8 cellular contexts compared by ENCODE assay signal in the genomic region with DNA sequence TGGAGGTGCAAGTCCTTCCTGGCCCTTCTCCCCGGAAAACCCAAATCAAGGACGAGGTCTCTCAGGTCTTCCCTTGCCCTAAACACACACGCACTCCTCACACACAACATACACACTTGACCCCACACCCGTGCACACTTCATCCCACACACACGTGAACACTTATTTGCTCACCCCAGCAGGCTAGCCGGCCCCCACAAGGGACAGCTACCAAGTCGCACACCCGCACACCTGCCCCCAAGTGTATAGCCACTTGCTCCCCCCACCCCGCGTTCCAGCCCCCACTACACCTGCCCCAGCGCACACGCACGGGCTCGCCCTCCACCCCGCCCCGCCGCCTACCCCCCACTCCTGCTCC. TPM values are rescaled to one million over a fixed set of nuclear protein-coding genes. Genes with fewer than 3 reads are reported as not detected.
DNase-seq lines count a peak whose midpoint lies in the region; ATAC-seq and TF ChIP-seq lines count a peak whose summit lies in the region.

No MANE protein-coding gene starts in this region.

- ATAC-seq in HG03066 (IDR thresholded peaks at IDR 0.05; ENCODE audit: low read depth, unreplicated experiment) (peak; percentile 3), HG03571 (IDR thresholded peaks at IDR 0.05; ENCODE audit: unreplicated experiment) (no peak), HG03135 (IDR thresholded peaks at IDR 0.05; ENCODE audit: unreplicated experiment) (no peak)
- peak; percentile 21 for ATAC-seq in activated CD8-positive, alpha-beta memory T cell treated with anti-CD3 and anti-CD28 coated beads, Interleukin-2, amount 10 ng/mL, durations not matched to agents 7 days and 5 days

- H3K36me3 ChIP-seq in cardiac muscle cell: no peaks in the 10 kb centered on the region

- no peaks in the 10 kb centered on the region for H3K9me3 Mint-ChIP-seq in activated CD8-positive, alpha-beta memory T cell treated with anti-CD3 and anti-CD28 coated beads, Interleukin-2, amount 10 ng/mL, durations not matched to agents 7 days and 5 days (ENCODE audit: low read depth)

- CTCF ChIA-PET in activated CD8-positive, alpha-beta memory T cell treated with anti-CD3 and anti-CD28 coated beads, Interleukin-2, amount 10 ng/mL, durations not matched to agents 7 days and 5 days (lab: Charles Lee): interaction anchor here (1.4 to 2.0 kb wide), 2 partner anchors 11 to 18 kb away, joined by 3 to 6 read pairs; no protein-coding TSS in a partner anchor

- DNase-seq in activated CD8-positive, alpha-beta memory T cell treated with anti-CD3 and anti-CD28 coated beads, Interleukin-2, amount 10 ng/mL, durations not matched to agents 7 days and 5 days: peak; percentile 46
- DNase-seq in cardiac muscle cell (ENCODE audit: low read depth in 1 of 2, low spot score in 1 of 2) (no peak), retinal pigment epithelial cell (ENCODE audit: low read depth) (no peak), RKO (ENCODE audit: low spot score) (no peak)

- no peaks in the 10 kb centered on the region for H3K4me1 ChIP-seq in cardiac muscle cell (ENCODE audit: low read depth)

- H3K4me3 ChIP-seq in GM12875 (ENCODE audit: low read depth, low read length): peak overlapping the region; percentile 79
- peak overlapping the region; percentile 56 for H3K4me3 ChIP-seq in cardiac muscle cell
- peak overlapping the region; percentile 74 for H3K4me3 ChIP-seq in retinal pigment epithelial cell (ENCODE audit: low read length)

- H3K9me3 ChIP-seq in cardiac muscle cell (ENCODE audit: low read depth): no peaks in the 10 kb centered on the region

- no peaks in the 10 kb centered on the region for H3K27me3 ChIP-seq in cardiac muscle cell

- TF ChIP-seq CTCF in GM12875 (IDR thresholded peaks at IDR 0.05; ENCODE audit: borderline replicate concordance, insufficient read depth, low read depth, low read length) (no peak), cardiac muscle cell (IDR thresholded peaks at IDR 0.05; ENCODE audit: low read depth, low read length) (no peak), retinal pigment epithelial cell (conservative IDR thresholded peaks at IDR 0.05; ENCODE audit: low read depth, low read length) (no peak)

- peak overlapping the region; percentile 68 for H3K27ac Mint-ChIP-seq in activated CD8-positive, alpha-beta memory T cell treated with anti-CD3 and anti-CD28 coated beads, Interleukin-2, amount 10 ng/mL, durations not matched to agents 7 days and 5 days

- H3K4me3 Mint-ChIP-seq in activated CD8-positive, alpha-beta memory T cell treated with anti-CD3 and anti-CD28 coated beads, Interleukin-2, amount 10 ng/mL, durations not matched to agents 7 days and 5 days: peak overlapping the region; percentile 83

- H3K4me1 Mint-ChIP-seq in activated CD8-positive, alpha-beta memory T cell treated with anti-CD3 and anti-CD28 coated beads, Interleukin-2, amount 10 ng/mL, durations not matched to agents 7 days and 5 days: peaks cover 37% of the 10 kb centered on the region

- peak overlapping the region; percentile 63 for H3K27ac ChIP-seq in cardiac muscle cell

- H3K36me3 Mint-ChIP-seq in activated CD8-positive, alpha-beta memory T cell treated with anti-CD3 and anti-CD28 coated beads, Interleukin-2, amount 10 ng/mL, durations not matched to agents 7 days and 5 days: peaks cover 7% of the 10 kb centered on the region

- H3K27me3 Mint-ChIP-seq in activated CD8-positive, alpha-beta memory T cell treated with anti-CD3 and anti-CD28 coated beads, Interleukin-2, amount 10 ng/mL, durations not matched to agents 7 days and 5 days: no peaks in the 10 kb centered on the region

RNA-seq across cellular contexts. Expression of a gene that starts 0.4 kb away (rescaled TPM):
- 10 to 100 TPM; 19.4 to 22.2 TPM for total RNA-seq in activated CD8-positive, alpha-beta memory T cell treated with anti-CD3 and anti-CD28 coated beads, Interleukin-2, amount 10 ng/mL, durations not matched to agents 7 days and 5 days
- 15.8 and 18.9 TPM in 2 replicates for total RNA-seq in cardiac muscle cell
- 11.4 and 11.5 TPM in 2 replicates for polyA plus RNA-seq in cardiac muscle cell

RNA-seq across cellular contexts. Expression of a gene that starts 8.2 kb away (rescaled TPM):
- 10 to 100 TPM; 20.5 to 23.1 TPM for total RNA-seq in activated CD8-positive, alpha-beta memory T cell treated with anti-CD3 and anti-CD28 coated beads, Interleukin-2, amount 10 ng/mL, durations not matched to agents 7 days and 5 days
- 21.5 and 37.9 TPM in 2 replicates for total RNA-seq in cardiac muscle cell
- polyA plus RNA-seq in cardiac muscle cell: 19.2 and 31.3 TPM in 2 replicates

Comparison
In these comparisons a context has a peak if more than half of its experiments do, and no peak if none do; other contexts are left out.
1. ATAC-seq: peak in HG03066 (single experiment) and activated CD8-positive, alpha-beta memory T cell treated with anti-CD3 and anti-CD28 coated beads, Interleukin-2, amount 10 ng/mL, durations not matched to agents 7 days and 5 days (single experiment); none in HG03571 (single experiment) and HG03135 (single experiment).
2. Peak in every context shown above with its lines, with median percentiles within 50 percentile points of each other: H3K4me3 ChIP-seq.